8 cellular contexts compared by ENCODE assay signal in the genomic region with DNA sequence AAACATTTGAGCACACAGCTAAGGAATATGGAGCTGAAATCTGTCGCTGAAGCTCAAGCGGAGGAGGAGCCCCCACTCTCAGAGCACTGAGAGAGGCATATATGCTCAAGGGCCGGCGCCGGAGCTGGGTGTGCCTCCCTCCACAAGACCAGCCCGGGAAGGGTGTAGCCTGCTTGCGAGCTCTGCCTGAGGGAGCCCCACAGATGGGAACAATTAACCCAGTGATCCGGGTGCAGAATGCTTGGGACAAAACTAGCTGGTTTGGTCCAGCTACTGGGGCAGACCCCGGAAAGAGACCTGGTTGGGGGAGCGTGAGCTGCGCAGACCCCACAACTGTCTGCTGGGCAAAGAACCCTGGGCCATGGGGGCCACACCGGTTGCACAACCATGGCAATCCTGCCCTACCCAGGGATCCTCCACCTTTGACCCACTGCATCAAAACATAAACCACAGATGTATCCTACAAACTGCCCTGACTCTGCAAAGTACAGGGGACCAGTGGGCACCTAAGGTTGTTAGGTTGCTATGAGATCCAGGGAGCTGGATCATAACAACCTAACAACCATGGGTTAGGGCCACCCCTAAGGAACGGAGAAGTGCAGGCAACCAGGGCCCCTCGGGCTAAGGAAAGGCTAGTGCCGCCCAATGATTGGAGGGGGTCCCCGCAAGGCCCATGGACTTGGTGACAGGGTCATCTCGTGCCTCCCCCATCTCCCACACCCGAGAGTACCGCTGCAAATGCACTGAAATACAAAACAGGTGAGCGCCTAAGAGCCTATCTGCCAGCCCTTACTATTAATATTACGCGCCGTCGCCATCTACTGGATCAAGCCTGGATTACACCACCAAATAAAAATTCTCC. TPM values are rescaled to one million over a fixed set of nuclear protein-coding genes. Genes with fewer than 3 reads are reported as not detected.
DNase-seq lines count a peak whose midpoint lies in the region; ATAC-seq and TF ChIP-seq lines count a peak whose summit lies in the region.

No MANE protein-coding gene starts in this region.

- no peak overlapping the region for H3K4me2 ChIP-seq in PC-9

- no peak overlapping the region for H2AFZ ChIP-seq in PC-9

- peak; percentile 98 to 99 (median 98) for ATAC-seq in right lobe of liver

- POLR2A ChIA-PET in PC-9 (lab: Charles Lee; ENCODE audit: unreplicated experiment): no interaction called here

- intact Hi-C loops in PC-9 (cut with micrococcal nuclease; ENCODE audit: unreplicated experiment): loop anchor here (5.0 kb wide), 2 partner anchors 51 to 196 kb away; partner anchors contain the start of gene SCN9A
- intact Hi-C loops in right lobe of liver (cut with DNase I): no loop called here

- CTCF ChIA-PET in PC-9 (lab: Charles Lee): interaction anchor here (0.7 kb wide), 1 partner anchor 154 kb away, joined by 4 read pairs; no protein-coding TSS in a partner anchor

- H3K9me2 ChIP-seq in PC-9 (ENCODE audit: insufficient read depth): no peaks in the 10 kb centered on the region

- no peaks in the 10 kb centered on the region for H3K36me3 ChIP-seq in H7 (replicated peaks; ENCODE audit: control insufficient read depth, insufficient read depth, low read length)
- no peaks in the 10 kb centered on the region for H3K36me3 ChIP-seq in PC-9 (ENCODE audit: low read depth)
- no peaks in the 10 kb centered on the region for H3K36me3 ChIP-seq in right lobe of liver

- TF ChIP-seq CTCF in PC-9 (conservative IDR thresholded peaks at IDR 0.05) (peak; percentile 71), chondrocyte (IDR thresholded peaks at IDR 0.05) (peak; percentile 81), right lobe of liver (IDR thresholded peaks at IDR 0.05) (peak; percentile 44 to 58 (median 55))

- H3K36me3 Mint-ChIP-seq in chondrocyte (ENCODE audit: low read depth): no peaks in the 10 kb centered on the region

- H3K27me3 ChIP-seq in H7 (ENCODE audit: control insufficient read depth, insufficient read depth, low read length) (no peaks in the 10 kb centered on the region), PC-9 (ENCODE audit: insufficient read depth, low read depth) (no peaks in the 10 kb centered on the region), right lobe of liver (no peaks in the 10 kb centered on the region)

- H3K9me3 ChIP-seq in PC-9 (ENCODE audit: insufficient read depth, low read depth): no peaks in the 10 kb centered on the region
- no peaks in the 10 kb centered on the region for H3K9me3 ChIP-seq in right lobe of liver

- no peaks in the 10 kb centered on the region for H3K79me2 ChIP-seq in PC-9 (ENCODE audit: low read depth)

- H3K27ac ChIP-seq in PC-9 (no peak overlapping the region), right lobe of liver (no peak overlapping the region)

- H3K4me3 Mint-ChIP-seq in chondrocyte (ENCODE audit: unreplicated experiment): no peak overlapping the region

- 21% methylated on average over 10 of the region's 24 CpGs for WGBS in right lobe of liver (ENCODE audit: insufficient coverage, low coverage, low lambda C conversion rate, missing lambda C conversion rate)

- no TSS peak for BruUV-seq in PC-9 (replicated peaks; lab: Mats Ljungman, UMichigan)

- H3K4me1 Mint-ChIP-seq in chondrocyte (ENCODE audit: low read depth): peaks cover 14% of the 10 kb centered on the region

- no peaks in the 10 kb centered on the region for H3K9me3 Mint-ChIP-seq in chondrocyte (ENCODE audit: low read depth)

- H3K4me1 ChIP-seq in PC-9 (replicated peaks; ENCODE audit: insufficient read depth): no peaks in the 10 kb centered on the region
- H3K4me1 ChIP-seq in right lobe of liver: no peaks in the 10 kb centered on the region

- H3K27me3 Mint-ChIP-seq in chondrocyte (ENCODE audit: low read depth): no peaks in the 10 kb centered on the region

- H4K20me1 ChIP-seq in PC-9 (ENCODE audit: insufficient read depth): no peaks in the 10 kb centered on the region

- H3K27ac Mint-ChIP-seq in chondrocyte (ENCODE audit: unreplicated experiment): peak overlapping the region; percentile 85

- peak; percentile 9 for DNase-seq in activated naive CD4-positive, alpha-beta T cell treated with Interleukin-2 at 50 U/mL for 16 hours
- DNase-seq in activated naive CD4-positive, alpha-beta T cell treated with anti-CD3 and anti-CD28 coated beads, Interleukin-2, amount 50 U/mL, for 16 hours: no peak
- DNase-seq in H7: peak; percentile 46
- DNase-seq in Jurkat, Clone E6-1 (ENCODE audit: low read depth, low spot score): peak; percentile 23
- peak in 1 of 2 experiments; percentile 47 for DNase-seq in PC-9
- peak; percentile 48 for DNase-seq in chondrocyte (ENCODE audit: low spot score)
- peak in 2 of 3 donors; percentile 42 to 60 for DNase-seq in right lobe of liver
- peak; percentile 46 for DNase-seq in ureter (ENCODE audit: low spot score)

- no peaks in the 10 kb centered on the region for H3F3A ChIP-seq in PC-9 (ENCODE audit: insufficient read depth, low read depth)

- TF ChIP-seq POLR2A in right lobe of liver (IDR thresholded peaks at IDR 0.05): no peak

- H3K4me3 ChIP-seq in H7 (ENCODE audit: insufficient read depth, low read depth, low read length) (no peak overlapping the region), PC-9 (no peak overlapping the region), right lobe of liver (no peak overlapping the region)
- H3K4me3 ChIP-seq in Jurkat, Clone E6-1 (ENCODE audit: low read length): no peak overlapping the region

RNA-seq across cellular contexts. Expression of gene SCN1A, which starts 53.4 kb away (rescaled TPM):
- total RNA-seq in H7 (2014; rRNA removed; shearing (Covaris generic)): 0.07 and 0.10 TPM in 2 replicates
- polyA plus RNA-seq in Jurkat, Clone E6-1 (2012; ENCODE audit: insufficient read depth, insufficient read length): not detected
- not detected in 2 replicates for total RNA-seq in PC-9 (2021)
- 0.05 TPM in 1 of 3 replicates, not detected in the others for total RNA-seq in chondrocyte
- not detected for total RNA-seq in right lobe of liver
- total RNA-seq in ureter: not detected
